In genomic region chr7:131995324-131995723, GRCh38 we compare ENCODE assay signal across 2 cellular contexts.
TF ChIP-seq lines count a peak whose summit lies in the region.

No MANE protein-coding gene starts in this region.

TF ChIP-seq in GM23338, 12 proteins besides CTCF, POLR2A, EP300 and RAD21 (continued from another document):
- TF ChIP-seq ZNF462 (CRISPR knock-in tag; IDR thresholded peaks at IDR 0.05) (no peak), ETS1 (IDR thresholded peaks at IDR 0.05) (no peak), REST (IDR thresholded peaks at IDR 0.05; ENCODE audit: unreplicated experiment) (no peak), ZNF114 (CRISPR knock-in tag; IDR thresholded peaks at IDR 0.05) (no peak)

TF ChIP-seq in WTC11, 78 proteins besides CTCF, POLR2A, EP300 and RAD21 (continued from another document):
- TF ChIP-seq AR (CRISPR knock-in tag; IDR thresholded peaks at IDR 0.05) (no peak), SP1 (CRISPR knock-in tag; conservative IDR thresholded peaks at IDR 0.05) (no peak)
